8 cellular contexts compared by ENCODE assay signal in genomic region chr1:67686272-67687197, GRCh38. TPM values are rescaled to one million over a fixed set of nuclear protein-coding genes. Genes with fewer than 3 reads are reported as not detected.
DNase-seq lines count a peak whose midpoint lies in the region; ATAC-seq, FAIRE-seq and TF ChIP-seq lines count a peak whose summit lies in the region.

No MANE protein-coding gene starts in this region.

- H3K27ac Mint-ChIP-seq in naive thymus-derived CD8-positive, alpha-beta T cell: peak overlapping the region; percentile 82 to 94 (median 86)

- peak overlapping the region; percentile 93 to 100 (median 98) for H3K4me3 Mint-ChIP-seq in naive thymus-derived CD8-positive, alpha-beta T cell

- POLR2A ChIA-PET in naive thymus-derived CD8-positive, alpha-beta T cell (lab: Charles Lee): interaction anchor here (0.7 to 2.9 kb wide), 5 partner anchors 12 to 762 kb away, joined by 3 to 33 read pairs (median 3); partner anchors contain the start of genes DNAI4 and MIER1

- DNase-seq in DMS79 (lab: John Stamatoyannopoulos, UW) (peak; percentile 47), KBM-7 (peak; percentile 95), RCC 7860 (ENCODE audit: low spot score) (peak; percentile 99), fibroblast of mammary gland (ENCODE audit: low read depth) (peak; percentile 99), stromal cell of bone marrow (ENCODE audit: low read depth) (peak; percentile 93)
- DNase-seq in activated T-helper 1 cell treated with anti-CD3 and anti-CD28 coated beads, Interleukin-2, amount 50 U/mL, for 16 hours (ENCODE audit: low read depth in 1 of 2, low spot score in 1 of 2): peak; percentile 24 to 30
- peak; percentile 18 to 83 (median 72) for DNase-seq in naive thymus-derived CD8-positive, alpha-beta T cell

- H3K4me3 ChIP-seq in fibroblast of mammary gland (ENCODE audit: control insufficient read depth, low read depth, low read length): peak overlapping the region; percentile 92

- ATAC-seq in GM21723 (IDR thresholded peaks at IDR 0.05; ENCODE audit: unreplicated experiment): peak; percentile 31
- ATAC-seq in naive thymus-derived CD8-positive, alpha-beta T cell: peak; percentile 19 to 55

- peaks cover 0 to 5% (median 0%) of the 10 kb centered on the region in 3 donors for H3K36me3 Mint-ChIP-seq in naive thymus-derived CD8-positive, alpha-beta T cell

- FAIRE-seq in RCC 7860 (lab: Jason Lieb, UNC): peak; percentile 95

- TF ChIP-seq CTCF in fibroblast of mammary gland (conservative IDR thresholded peaks at IDR 0.05; ENCODE audit: control insufficient read depth, insufficient read depth, low read depth, low read length): no peak

- peaks cover 11 to 34% (median 29%) of the 10 kb centered on the region in 4 donors for H3K4me1 Mint-ChIP-seq in naive thymus-derived CD8-positive, alpha-beta T cell

- no peaks in the 10 kb centered on the region for H3K9me3 Mint-ChIP-seq in naive thymus-derived CD8-positive, alpha-beta T cell

- no peaks in the 10 kb centered on the region for H3K27me3 Mint-ChIP-seq in naive thymus-derived CD8-positive, alpha-beta T cell

- in situ Hi-C loops in KBM-7 (cut with MboI; ENCODE audit: low pct_unique_long_range_greater_than_20kb, low sequenced_read_pairs): no loop called here

RNA-seq across cellular contexts. Expression of gene GADD45A, which starts 1.5 kb away (rescaled TPM):
- 10 to 100 TPM; 19.0 to 19.5 TPM for total RNA-seq in naive thymus-derived CD8-positive, alpha-beta T cell
- polyA plus RNA-seq in naive thymus-derived CD8-positive, alpha-beta T cell: 10 to 100 TPM in 1 of 3 donors, 1 to 10 TPM in 2; 4.1 to 13.0 (median 5.7) TPM

Comparison
In these comparisons a context has a peak if more than half of its experiments do, and no peak if none do; other contexts are left out.
1. Peak in every context shown above with its lines: DNase-seq, ATAC-seq and H3K4me3 ChIP-seq.
2. DNase-seq: peak in every context shown above with its lines; median percentile 99 in RCC 7860; 99 in fibroblast of mammary gland; 95 in KBM-7; 93 in stromal cell of bone marrow; 72 in naive thymus-derived CD8-positive, alpha-beta T cell; 47 in DMS79; 27 in activated T-helper 1 cell treated with anti-CD3 and anti-CD28 coated beads, Interleukin-2, amount 50 U/mL, for 16 hours.